ENCODE assay signal across 2 cellular contexts in the genomic region with DNA sequence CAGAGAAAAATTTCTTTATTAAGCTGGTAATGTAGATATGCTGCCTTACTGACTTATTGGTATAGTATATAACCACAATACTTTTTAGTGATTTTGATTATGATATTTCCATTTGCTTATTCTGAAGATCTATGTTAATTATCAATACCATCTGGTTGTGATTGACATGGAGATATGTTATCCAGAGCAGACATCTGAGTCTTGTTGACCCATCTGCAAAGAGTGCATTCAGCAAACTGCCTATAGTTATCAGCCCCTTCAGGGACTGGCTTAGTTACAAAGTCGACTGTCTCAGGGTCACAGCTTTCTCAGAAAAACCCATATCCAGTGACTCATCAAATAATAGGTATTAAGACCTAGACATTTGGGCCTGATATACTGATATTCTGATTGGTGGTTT.
A peak's percentile ranks its signal among the peaks of the same experiment; 100 is the strongest.
TF ChIP-seq lines count a peak whose summit lies in the region.

No MANE protein-coding gene starts in this region.

TF ChIP-seq in HepG2, 621 proteins besides CTCF, POLR2A, EP300 and RAD21 (continued from another document):
- peak; percentile 50 for TF ChIP-seq NFE2L2 (IDR thresholded peaks at IDR 0.05; ENCODE audit: low read length)

TF ChIP-seq in K562, 482 proteins besides CTCF, POLR2A, EP300 and RAD21 (continued from another document):
- TF ChIP-seq STAT5A (IDR thresholded peaks at IDR 0.05; ENCODE audit: borderline replicate concordance, low read length) (peak; percentile 46; the same call in 1 of the 2 replicates), FOXJ3 (CRISPR knock-in tag; IDR thresholded peaks at IDR 0.05) (no peak), ZNF316 (IDR thresholded peaks at IDR 0.05) (0 out of 2 replicates have a peak, but pooled peaks have one; percentile 15), NFE2 (IDR thresholded peaks at IDR 0.05; ENCODE audit: low read depth) (0 out of 2 replicates have a peak, but pooled peaks have one; percentile 27), PHB2 (IDR thresholded peaks at IDR 0.05; ENCODE audit: low read depth) (no peak), NELFE (IDR thresholded peaks at IDR 0.05; ENCODE audit: insufficient read depth, insufficient read length) (no peak), FOXP1 (CRISPR knock-in tag; IDR thresholded peaks at IDR 0.05) (no peak), GATAD2B (IDR thresholded peaks at IDR 0.05; ENCODE audit: borderline replicate concordance) (no peak), TEAD4 (IDR thresholded peaks at IDR 0.05; ENCODE audit: low read length) (peak; percentile 62), TEAD4 (CRISPR knock-in tag; IDR thresholded peaks at IDR 0.05; ENCODE audit: borderline replicate concordance) (no peak), HNRNPL (IDR thresholded peaks at IDR 0.05; ENCODE audit: low read depth, low read length) (no peak), ETV6 (IDR thresholded peaks at IDR 0.05; ENCODE audit: borderline replicate concordance in 1 of 2, low read depth in 2 of 2, low read length in 1 of 2) (no peak), ETV6 (CRISPR knock-in tag; IDR thresholded peaks at IDR 0.05; ENCODE audit: borderline replicate concordance) (no peak), CBFA2T2 (conservative IDR thresholded peaks at IDR 0.05) (peak; percentile 41), MAFF (IDR thresholded peaks at IDR 0.05; ENCODE audit: low read length) (peak; percentile 20; the same call in 1 of the 2 replicates), KDM5B (IDR thresholded peaks at IDR 0.05; ENCODE audit: insufficient replicate concordance, low read depth, low read length) (no peak), FIP1L1 (IDR thresholded peaks at IDR 0.05; ENCODE audit: low read depth, low read length, poor library complexity, severe bottlenecking) (no peak), MAFG (tag; conservative IDR thresholded peaks at IDR 0.05) (peak; percentile 20; the same call in 1 of the 2 replicates)
- TF ChIP-seq, protein P1, sequence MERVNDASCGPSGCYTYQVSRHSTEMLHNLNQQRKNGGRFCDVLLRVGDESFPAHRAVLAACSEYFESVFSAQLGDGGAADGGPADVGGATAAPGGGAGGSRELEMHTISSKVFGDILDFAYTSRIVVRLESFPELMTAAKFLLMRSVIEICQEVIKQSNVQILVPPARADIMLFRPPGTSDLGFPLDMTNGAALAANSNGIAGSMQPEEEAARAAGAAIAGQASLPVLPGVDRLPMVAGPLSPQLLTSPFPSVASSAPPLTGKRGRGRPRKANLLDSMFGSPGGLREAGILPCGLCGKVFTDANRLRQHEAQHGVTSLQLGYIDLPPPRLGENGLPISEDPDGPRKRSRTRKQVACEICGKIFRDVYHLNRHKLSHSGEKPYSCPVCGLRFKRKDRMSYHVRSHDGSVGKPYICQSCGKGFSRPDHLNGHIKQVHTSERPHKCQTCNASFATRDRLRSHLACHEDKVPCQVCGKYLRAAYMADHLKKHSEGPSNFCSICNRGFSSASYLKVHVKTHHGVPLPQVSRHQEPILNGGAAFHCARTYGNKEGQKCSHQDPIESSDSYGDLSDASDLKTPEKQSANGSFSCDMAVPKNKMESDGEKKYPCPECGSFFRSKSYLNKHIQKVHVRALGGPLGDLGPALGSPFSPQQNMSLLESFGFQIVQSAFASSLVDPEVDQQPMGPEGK (CRISPR knock-in tag; IDR thresholded peaks at IDR 0.05; ENCODE audit: borderline replicate concordance): no peak
- TF ChIP-seq, protein P2, sequence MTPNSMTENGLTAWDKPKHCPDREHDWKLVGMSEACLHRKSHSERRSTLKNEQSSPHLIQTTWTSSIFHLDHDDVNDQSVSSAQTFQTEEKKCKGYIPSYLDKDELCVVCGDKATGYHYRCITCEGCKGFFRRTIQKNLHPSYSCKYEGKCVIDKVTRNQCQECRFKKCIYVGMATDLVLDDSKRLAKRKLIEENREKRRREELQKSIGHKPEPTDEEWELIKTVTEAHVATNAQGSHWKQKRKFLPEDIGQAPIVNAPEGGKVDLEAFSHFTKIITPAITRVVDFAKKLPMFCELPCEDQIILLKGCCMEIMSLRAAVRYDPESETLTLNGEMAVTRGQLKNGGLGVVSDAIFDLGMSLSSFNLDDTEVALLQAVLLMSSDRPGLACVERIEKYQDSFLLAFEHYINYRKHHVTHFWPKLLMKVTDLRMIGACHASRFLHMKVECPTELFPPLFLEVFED (CRISPR knock-in tag; conservative IDR thresholded peaks at IDR 0.05): no peak
- TF ChIP-seq, protein P3, sequence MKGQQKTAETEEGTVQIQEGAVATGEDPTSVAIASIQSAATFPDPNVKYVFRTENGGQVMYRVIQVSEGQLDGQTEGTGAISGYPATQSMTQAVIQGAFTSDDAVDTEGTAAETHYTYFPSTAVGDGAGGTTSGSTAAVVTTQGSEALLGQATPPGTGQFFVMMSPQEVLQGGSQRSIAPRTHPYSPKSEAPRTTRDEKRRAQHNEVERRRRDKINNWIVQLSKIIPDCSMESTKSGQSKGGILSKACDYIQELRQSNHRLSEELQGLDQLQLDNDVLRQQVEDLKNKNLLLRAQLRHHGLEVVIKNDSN (CRISPR knock-in tag; IDR thresholded peaks at IDR 0.05): no peak
